31 cellular contexts compared by ENCODE assay signal in the genomic region with DNA sequence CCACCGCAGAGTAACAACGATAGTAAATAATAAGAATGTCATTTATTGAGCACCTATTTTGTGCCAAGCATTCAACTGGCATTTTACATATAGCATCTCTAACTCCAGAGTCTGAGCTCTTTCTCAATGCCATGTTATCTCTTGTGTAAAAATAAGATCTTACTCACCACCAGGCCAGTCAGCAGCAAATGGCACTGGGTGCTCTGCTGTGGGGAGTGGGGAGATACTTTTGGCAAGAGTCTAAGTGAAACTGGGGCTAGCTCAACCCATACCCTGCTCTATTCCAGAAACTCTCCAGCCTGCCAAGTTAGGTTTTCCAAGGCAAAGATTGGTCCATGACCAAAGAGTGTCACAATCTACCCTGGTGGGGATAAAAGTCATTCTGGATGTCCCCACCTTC. TPM values are rescaled to one million over a fixed set of nuclear protein-coding genes. Genes with fewer than 3 reads are reported as not detected.
"Had no signal": no experiment of that assay in that cellular context is flagged by ENCODE, and none has a peak within 500 bp of the region (broad histone marks: within the 10 kb centered on the region; RNA-seq: fewer than 3 reads in every experiment).

No MANE protein-coding gene starts in this region.

- H3K27me3 ChIP-seq: adrenal gland, brain microvascular endothelial cell, colonic mucosa had no signal

- H3K4me3 ChIP-seq: adrenal gland, colonic mucosa, esophagus squamous epithelium had no signal

- H3K36me3 ChIP-seq: adrenal gland, brain microvascular endothelial cell, colonic mucosa, esophagus squamous epithelium had no signal

- H3K4me1 ChIP-seq: colonic mucosa had no signal

- H3K27ac ChIP-seq: adrenal gland, brain microvascular endothelial cell, colonic mucosa, epithelial cell of prostate, esophagus squamous epithelium had no signal

- ATAC-seq: activated CD4-positive, alpha-beta T cell treated with anti-CD3 and anti-CD28 coated beads for 36 hours; activated CD8-positive, alpha-beta memory T cell treated with anti-CD3 and anti-CD28 coated beads, Interleukin-2, amount 10 ng/mL, durations not matched to agents 7 days and 5 days; activated CD8-positive, alpha-beta T cell treated with anti-CD3 and anti-CD28 coated beads, Interleukin-2, amount 10 ng/mL, durations not matched to agents 7 days and 5 days; activated naive CD8-positive, alpha-beta T cell treated with anti-CD3 and anti-CD28 coated beads, Interleukin-2, amount 50 U/mL, for 24 hours; T-helper 17 cell had no signal

- H3K9me3 ChIP-seq: adrenal gland, colonic mucosa, esophagus squamous epithelium had no signal

- DNase-seq: activated CD4-positive, alpha-beta memory T cell treated with anti-CD3 and anti-CD28 coated beads for 36 hours; activated CD4-positive, alpha-beta T cell treated with anti-CD3 and anti-CD28 coated beads for 36 hours; activated CD4-positive, alpha-beta T cell treated with anti-CD3 and anti-CD28 coated beads, Interleukin-2, amount 10 ng/mL, durations not matched to agents 24 days and 14 days; activated CD4-positive, CD25-positive, alpha-beta regulatory T cell; activated CD4-positive, CD25-positive, alpha-beta regulatory T cell treated with anti-CD3 and anti-CD28 coated beads, Interleukin-2, amount 50 U/mL, for 72 hours; activated CD8-positive, alpha-beta memory T cell treated with anti-CD3 and anti-CD28 coated beads, Interleukin-2, amount 10 ng/mL, durations not matched to agents 7 days and 5 days; activated CD8-positive, alpha-beta memory T cell treated with anti-CD3 and anti-CD28 coated beads, Interleukin-2, amount 50 U/mL, for 4 hours; activated CD8-positive, alpha-beta T cell treated with anti-CD3 and anti-CD28 coated beads, Interleukin-2, amount 10 ng/mL, durations not matched to agents 7 days and 5 days; activated effector memory CD4-positive, alpha-beta T cell treated with anti-CD3 and anti-CD28 coated beads, Interleukin-2, amount 50 U/mL, for 16 hours; activated naive CD4-positive, alpha-beta T cell treated with anti-CD3 and anti-CD28 coated beads for 36 hours; activated naive CD8-positive, alpha-beta T cell treated with anti-CD3 and anti-CD28 coated beads for 36 hours; activated naive CD8-positive, alpha-beta T cell treated with anti-CD3 and anti-CD28 coated beads, Interleukin-2, amount 50 U/mL, for 24 hours; activated T-cell treated with anti-CD3 and anti-CD28 coated beads, Interleukin-2, amount 50 U/mL, for 1 hour; activated T-cell treated with anti-CD3 and anti-CD28 coated beads, Interleukin-2, amount 50 U/mL, for 48 hours; adrenal gland; anterior cingulate cortex; brain microvascular endothelial cell; central memory CD4-positive, alpha-beta T cell; cerebellar nuclear complex; colonic mucosa; effector CD8-positive, alpha-beta T cell; esophagus squamous epithelium; foreskin fibroblast; T-helper 1 cell; T-helper 17 cell had no signal

RNA-seq across cellular contexts. Expression of a gene that starts 5.0 kb away (rescaled TPM):
- total RNA-seq: activated CD4-positive, alpha-beta memory T cell treated with anti-CD3 and anti-CD28 coated beads for 36 hours; activated CD8-positive, alpha-beta memory T cell treated with anti-CD3 and anti-CD28 coated beads, Interleukin-2, amount 10 ng/mL, durations not matched to agents 7 days and 5 days; activated CD8-positive, alpha-beta T cell treated with anti-CD3 and anti-CD28 coated beads, Interleukin-2, amount 10 ng/mL, durations not matched to agents 7 days and 5 days; activated naive CD4-positive, alpha-beta T cell treated with anti-CD3 and anti-CD28 coated beads for 36 hours; activated T-helper 1 cell treated with anti-CD3 and anti-CD28 coated beads, Interleukin-12 subunit alpha, Interleukin-12 subunit beta, Interleukin-2, Interleukin-4 antibody, amounts not matched to agents 30 ng/mL and 10 ng/mL and 1 ng/mL, durations not matched to agents 14 hours and 24 hours and 36 hours had no signal

RNA-seq across cellular contexts. Expression of a gene that starts 50.4 kb away (rescaled TPM):
- total RNA-seq: activated CD4-positive, alpha-beta memory T cell treated with anti-CD3 and anti-CD28 coated beads for 36 hours; activated CD4-positive, alpha-beta T cell treated with anti-CD3 and anti-CD28 coated beads for 36 hours; activated CD4-positive, alpha-beta T cell treated with anti-CD3 and anti-CD28 coated beads, Interleukin-2, amount 10 ng/mL, durations not matched to agents 24 days and 14 days; activated CD8-positive, alpha-beta memory T cell treated with anti-CD3 and anti-CD28 coated beads for 36 hours; activated CD8-positive, alpha-beta memory T cell treated with anti-CD3 and anti-CD28 coated beads, Interleukin-2, amount 10 ng/mL, durations not matched to agents 7 days and 5 days; activated CD8-positive, alpha-beta T cell treated with anti-CD3 and anti-CD28 coated beads, Interleukin-2, amount 10 ng/mL, durations not matched to agents 7 days and 5 days; activated naive CD4-positive, alpha-beta T cell treated with anti-CD3 and anti-CD28 coated beads for 36 hours; activated naive CD8-positive, alpha-beta T cell treated with anti-CD3 and anti-CD28 coated beads for 36 hours; activated T-helper 1 cell treated with anti-CD3 and anti-CD28 coated beads, Interleukin-12 subunit alpha, Interleukin-12 subunit beta, Interleukin-2, Interleukin-4 antibody, amounts not matched to agents 30 ng/mL and 10 ng/mL and 1 ng/mL, durations not matched to agents 14 hours and 24 hours and 36 hours; activated T-helper 2 cell treated with anti-CD3 and anti-CD28 coated beads, Interferon-gamma antibody, Interleukin-2, Interleukin-4, amounts not matched to agents 10 μg/mL and 5 μg/mL and 100 μg/mL, durations not matched to agents 14 hours and 24 hours and 36 hours; colonic mucosa; dermis microvascular lymphatic vessel endothelial cell; endothelial cell of umbilical vein; esophagus squamous epithelium; T-helper 17 cell had no signal
